Comparison of ENCODE assay signal across 11 cellular contexts in genomic region chr5:90983148-90983547, GRCh38.
A peak's percentile ranks its signal among the peaks of the same experiment; 100 is the strongest.
DNase-seq lines count a peak whose midpoint lies in the region; ATAC-seq and TF ChIP-seq lines count a peak whose summit lies in the region.
"Had no signal": no experiment of that assay in that cellular context is flagged by ENCODE, and none has a peak within 500 bp of the region (broad histone marks: within the 10 kb centered on the region; RNA-seq: fewer than 3 reads in every experiment).

No MANE protein-coding gene starts in this region.

- intact Hi-C loops in MCF 10A (cut with micrococcal nuclease) (no loop called here), breast epithelium (cut with DNase I; ENCODE audit: low total_unique reads) (no loop called here)

- H3K27ac Mint-ChIP-seq in MCF 10A (ENCODE audit: low read depth, unreplicated experiment) = peak overlapping the region; percentile 61
- H3K27ac Mint-ChIP-seq: activated naive CD4-positive, alpha-beta T cell treated with anti-CD3 and anti-CD28 coated beads, Interleukin-2, amount 50 U/mL, for 72 hours had no signal

- WGBS in smooth muscle cell (ENCODE audit: low lambda C conversion rate) = 0% methylated on average over 3 of the region's 3 CpGs

- H3K27me3 ChIP-seq in breast epithelium = no peaks in the 10 kb centered on the region
- no peaks in the 10 kb centered on the region for H3K27me3 ChIP-seq in SJCRH30
- no peaks in the 10 kb centered on the region for H3K27me3 ChIP-seq in smooth muscle cell (ENCODE audit: low read depth)

- H3K9me3 Mint-ChIP-seq in MCF 10A (ENCODE audit: unreplicated experiment) = no peaks in the 10 kb centered on the region
- H3K9me3 Mint-ChIP-seq: activated naive CD4-positive, alpha-beta T cell treated with anti-CD3 and anti-CD28 coated beads, Interleukin-2, amount 50 U/mL, for 72 hours had no signal

- H3K4me3 Mint-ChIP-seq in MCF 10A (ENCODE audit: unreplicated experiment) = no peak overlapping the region

- no peaks in the 10 kb centered on the region for H4K20me1 ChIP-seq in smooth muscle cell (ENCODE audit: low read depth)

- H2AFZ ChIP-seq in smooth muscle cell (ENCODE audit: low read depth) = no peak overlapping the region

- BruUV-seq in MCF 10A (replicated peaks; lab: Mats Ljungman, UMichigan) = no TSS peak

- no peaks in the 10 kb centered on the region for H3K4me1 ChIP-seq in breast epithelium
- peaks cover 21% of the 10 kb centered on the region for H3K4me1 ChIP-seq in SJCRH30
- peaks cover 10% of the 10 kb centered on the region for H3K4me1 ChIP-seq in smooth muscle cell (ENCODE audit: low read depth)

- no peaks in the 10 kb centered on the region for H3K79me2 ChIP-seq in smooth muscle cell (ENCODE audit: low read depth)

- H3K9ac ChIP-seq in smooth muscle cell (ENCODE audit: low read depth) = peak overlapping the region; percentile 21

- DNase-seq in MCF 10A (ENCODE audit: unreplicated experiment) (peak; percentile 77), breast epithelium (ENCODE audit: low spot score in 2 of 2) (no peak), SJCRH30 (peak; percentile 76 to 86), fibroblast of pulmonary artery (ENCODE audit: low read depth) (peak; percentile 96), smooth muscle cell (lab: John Stamatoyannopoulos, UW; ENCODE audit: unreplicated experiment) (no peak), NCI-H146 (lab: John Stamatoyannopoulos, UW) (no peak)
- DNase-seq in activated CD4-positive, alpha-beta T cell treated with anti-CD3 and anti-CD28 coated beads for 48 hours = no peak
- DNase-seq: activated CD4-positive, alpha-beta T cell treated with anti-CD3 and anti-CD28 coated beads, Interleukin-2, amount 50 U/mL, for 4 hours; Karpas-422 had no signal

- ATAC-seq in HG03097 (IDR thresholded peaks at IDR 0.05; ENCODE audit: low FRiP score, unreplicated experiment) = no peak
- ATAC-seq: activated naive CD4-positive, alpha-beta T cell treated with anti-CD3 and anti-CD28 coated beads, Interleukin-2, amount 50 U/mL, for 72 hours had no signal

- H3K4me1 Mint-ChIP-seq in MCF 10A (ENCODE audit: insufficient read depth, unreplicated experiment) = peaks cover 15% of the 10 kb centered on the region

- no peak for TF ChIP-seq POLR2A in breast epithelium (IDR thresholded peaks at IDR 0.05)

- POLR2A ChIA-PET in MCF 10A (lab: Yijun Ruan, JAX) = interaction anchor here (0.6 to 2.2 kb wide), 18 partner anchors 9 to 401 kb away, joined by 3 to 19 read pairs (median 5); partner anchors contain the start of gene ARRDC3

- no peaks in the 10 kb centered on the region for H3K36me3 Mint-ChIP-seq in MCF 10A (ENCODE audit: insufficient read depth, unreplicated experiment)
- H3K36me3 Mint-ChIP-seq: activated naive CD4-positive, alpha-beta T cell treated with anti-CD3 and anti-CD28 coated beads, Interleukin-2, amount 50 U/mL, for 72 hours had no signal

- H3K9me3 ChIP-seq in breast epithelium (no peaks in the 10 kb centered on the region), SJCRH30 (replicated peaks) (no peaks in the 10 kb centered on the region), smooth muscle cell (replicated peaks; ENCODE audit: low read depth) (no peaks in the 10 kb centered on the region)

- TF ChIP-seq CTCF in MCF 10A (IDR thresholded peaks at IDR 0.05; ENCODE audit: unreplicated experiment) (no peak), breast epithelium (IDR thresholded peaks at IDR 0.05) (no peak), fibroblast of pulmonary artery (IDR thresholded peaks at IDR 0.05; ENCODE audit: low read length, missing control alignments) (no peak), smooth muscle cell (IDR thresholded peaks at IDR 0.05; ENCODE audit: borderline replicate concordance, insufficient read depth, poor library complexity, severe bottlenecking) (no peak)

- H3K36me3 ChIP-seq in breast epithelium (no peaks in the 10 kb centered on the region), SJCRH30 (no peaks in the 10 kb centered on the region), smooth muscle cell (ENCODE audit: low read depth) (no peaks in the 10 kb centered on the region)

- no peaks in the 10 kb centered on the region for H3K27me3 Mint-ChIP-seq in MCF 10A (ENCODE audit: insufficient read depth, unreplicated experiment)

- H3K4me3 ChIP-seq in breast epithelium = no peak overlapping the region
- H3K4me3 ChIP-seq in SJCRH30 = no peak overlapping the region
- no peak overlapping the region for H3K4me3 ChIP-seq in fibroblast of pulmonary artery (replicated peaks; ENCODE audit: low read depth, low read length)
- no peak overlapping the region for H3K4me3 ChIP-seq in smooth muscle cell

- H3K27ac ChIP-seq in breast epithelium (no peak overlapping the region), SJCRH30 (peak overlapping the region; percentile 61), smooth muscle cell (ENCODE audit: low read depth) (peak overlapping the region; percentile 84)

- CTCF ChIA-PET in MCF 10A (lab: Yijun Ruan, JAX) = interaction anchor here (0.6 to 1.5 kb wide), 7 partner anchors 39 to 241 kb away, joined by 3 to 15 read pairs (median 3); no protein-coding TSS in a partner anchor

- peaks cover 10% of the 10 kb centered on the region for H3F3A ChIP-seq in smooth muscle cell (ENCODE audit: low read depth)

- peak overlapping the region; percentile 65 for H3K4me2 ChIP-seq in smooth muscle cell

Comparison
In these comparisons a context has a peak if more than half of its experiments do, and no peak if none do; other contexts are left out.
1. DNase-seq: peak in MCF 10A (single experiment), SJCRH30 (2 of 2) and fibroblast of pulmonary artery (single experiment); none in breast epithelium (0 of 2), smooth muscle cell (single experiment), activated CD4-positive, alpha-beta T cell treated with anti-CD3 and anti-CD28 coated beads for 48 hours (single experiment) and NCI-H146 (single experiment).
2. H3K27ac ChIP-seq: peak in SJCRH30 (single experiment) and smooth muscle cell (single experiment); none in breast epithelium (0 of 2).